13 cellular contexts compared by ENCODE assay signal in the genomic region with DNA sequence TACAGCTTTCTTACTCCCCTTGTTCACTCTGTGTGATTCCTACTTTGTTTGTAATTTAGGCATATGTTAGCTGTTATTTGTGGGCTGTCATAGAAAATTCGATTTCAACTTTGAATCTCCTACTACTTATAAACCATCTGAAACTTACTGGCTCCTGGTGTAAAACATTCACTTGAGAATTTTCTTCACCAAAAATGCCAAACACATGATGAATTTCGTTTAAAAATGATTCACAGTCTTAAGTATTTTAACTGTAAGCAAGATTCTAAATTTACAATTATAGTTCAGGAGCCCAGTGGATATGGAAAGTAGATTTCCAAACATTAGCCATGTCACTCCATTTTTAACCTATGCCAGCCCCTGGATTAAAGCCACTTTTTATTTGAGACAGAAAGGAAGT. TPM values are rescaled to one million over a fixed set of nuclear protein-coding genes. Genes with fewer than 3 reads are reported as not detected.
A peak's percentile ranks its signal among the peaks of the same experiment; 100 is the strongest.
DNase-seq lines count a peak whose midpoint lies in the region; ATAC-seq and TF ChIP-seq lines count a peak whose summit lies in the region.
"Had no signal": no experiment of that assay in that cellular context is flagged by ENCODE, and none has a peak within 500 bp of the region (broad histone marks: within the 10 kb centered on the region; RNA-seq: fewer than 3 reads in every experiment).

No MANE protein-coding gene starts in this region.

- H3K27ac ChIP-seq in BLaER1 (no peak overlapping the region), SJCRH30 (no peak overlapping the region), smooth muscle cell (ENCODE audit: low read depth) (peak overlapping the region; percentile 90)
- H3K27ac ChIP-seq: epithelial cell of prostate had no signal

- H2AFZ ChIP-seq in smooth muscle cell (ENCODE audit: low read depth) = peak overlapping the region; percentile 26

- TF ChIP-seq CTCF in fibroblast of villous mesenchyme (IDR thresholded peaks at IDR 0.05; ENCODE audit: insufficient read depth, low read depth, low read length) = no peak
- no peak for TF ChIP-seq CTCF in smooth muscle cell (IDR thresholded peaks at IDR 0.05; ENCODE audit: borderline replicate concordance, insufficient read depth, poor library complexity, severe bottlenecking)

- WGBS in smooth muscle cell (ENCODE audit: low lambda C conversion rate) = 32% methylated on average over 2 of the region's 2 CpGs

- H3K4me3 ChIP-seq in BLaER1 (no peak overlapping the region), SJCRH30 (peak overlapping the region; percentile 24), fibroblast of villous mesenchyme (ENCODE audit: low read depth, low read length) (peak overlapping the region; percentile 65), smooth muscle cell (peak overlapping the region; percentile 59)

- H4K20me1 ChIP-seq in BLaER1 (no peaks in the 10 kb centered on the region), smooth muscle cell (ENCODE audit: low read depth) (no peaks in the 10 kb centered on the region)

- H3K4me2 ChIP-seq in BLaER1 = 0 out of 2 replicates have a peak overlapping the region, but pooled peaks have one; percentile 1
- H3K4me2 ChIP-seq in smooth muscle cell = peak overlapping the region; percentile 91

- peaks cover 50% of the 10 kb centered on the region for H3K4me1 ChIP-seq in BLaER1
- H3K4me1 ChIP-seq in SJCRH30 = peaks cover 12% of the 10 kb centered on the region; the same call in 1 of the 2 replicates
- H3K4me1 ChIP-seq in smooth muscle cell (ENCODE audit: low read depth) = peaks cover 11% of the 10 kb centered on the region

- ATAC-seq in GM21723 (IDR thresholded peaks at IDR 0.05; ENCODE audit: unreplicated experiment) (no peak), GM21619 (IDR thresholded peaks at IDR 0.05; ENCODE audit: unreplicated experiment) (no peak)
- ATAC-seq: stimulated activated naive CD8-positive, alpha-beta T cell treated with anti-CD3 and anti-CD28 coated beads, Interleukin-15, Interleukin-2, amounts not matched to agents 100 U/mL and 50 U/mL, for 24 hours had no signal

- H3K36me3 ChIP-seq in BLaER1 (no peaks in the 10 kb centered on the region), SJCRH30 (no peaks in the 10 kb centered on the region), smooth muscle cell (ENCODE audit: low read depth) (no peaks in the 10 kb centered on the region)

- peaks cover 18% of the 10 kb centered on the region for H3F3A ChIP-seq in smooth muscle cell (ENCODE audit: low read depth)

- no peak for DNase-seq in SJCRH30
- DNase-seq in fibroblast of villous mesenchyme (ENCODE audit: low read depth) = peak; percentile 58
- no peak for DNase-seq in smooth muscle cell (lab: John Stamatoyannopoulos, UW; ENCODE audit: unreplicated experiment)
- DNase-seq in NCI-H2029 treated with DMSO at 0.1 percent for 48 hours (lab: John Stamatoyannopoulos, UW) = no peak
- no peak for DNase-seq in NCI-H2107 treated with DMSO at 0.1 percent for 48 hours (lab: John Stamatoyannopoulos, UW; ENCODE audit: unreplicated experiment)
- DNase-seq: DMS 273 treated with DMSO at 0.1 percent for 48 hours; NCI-H2171 treated with DMSO at 0.1 percent for 48 hours; SHP77 treated with DMSO at 0.1 percent for 48 hours; stimulated activated naive CD8-positive, alpha-beta T cell treated with anti-CD3 and anti-CD28 coated beads, Interleukin-15, Interleukin-2, amounts not matched to agents 100 U/mL and 50 U/mL, for 24 hours had no signal

- H3K9me3 ChIP-seq in BLaER1 (no peaks in the 10 kb centered on the region), SJCRH30 (replicated peaks) (no peaks in the 10 kb centered on the region), smooth muscle cell (replicated peaks; ENCODE audit: low read depth) (no peaks in the 10 kb centered on the region)

- H3K9ac ChIP-seq in BLaER1 (no peak overlapping the region), smooth muscle cell (ENCODE audit: low read depth) (peak overlapping the region; percentile 61)

- peaks cover 39% of the 10 kb centered on the region for H3K79me2 ChIP-seq in smooth muscle cell (ENCODE audit: low read depth)

- H3K27me3 ChIP-seq in BLaER1 (peaks cover 28% of the 10 kb centered on the region), SJCRH30 (no peaks in the 10 kb centered on the region), smooth muscle cell (ENCODE audit: low read depth) (no peaks in the 10 kb centered on the region)

RNA-seq across cellular contexts. Expression of gene CPED1, which starts 3.1 kb away (rescaled TPM):
- 3.6 and 4.4 TPM in 2 replicates for total RNA-seq in SJCRH30 (2014; rRNA removed; shearing (Covaris generic))
- total RNA-seq in fibroblast of villous mesenchyme = 95.9 and 106 TPM in 2 replicates
- 12.9 and 21.6 TPM in 2 replicates for total RNA-seq in smooth muscle cell
- polyA plus RNA-seq in smooth muscle cell = 5.8 and 9.5 TPM in 2 replicates

RNA-seq across cellular contexts. Expression of gene ING3, which starts 41.0 kb away (rescaled TPM):
- 28.4 and 40.1 TPM in 2 replicates for total RNA-seq in SJCRH30 (2014; rRNA removed; shearing (Covaris generic))
- total RNA-seq in fibroblast of villous mesenchyme = 11.9 and 21.2 TPM in 2 replicates
- 11.8 and 23.1 TPM in 2 replicates for total RNA-seq in smooth muscle cell
- 8.4 and 12.4 TPM in 2 replicates for polyA plus RNA-seq in smooth muscle cell
